In the genomic region with DNA sequence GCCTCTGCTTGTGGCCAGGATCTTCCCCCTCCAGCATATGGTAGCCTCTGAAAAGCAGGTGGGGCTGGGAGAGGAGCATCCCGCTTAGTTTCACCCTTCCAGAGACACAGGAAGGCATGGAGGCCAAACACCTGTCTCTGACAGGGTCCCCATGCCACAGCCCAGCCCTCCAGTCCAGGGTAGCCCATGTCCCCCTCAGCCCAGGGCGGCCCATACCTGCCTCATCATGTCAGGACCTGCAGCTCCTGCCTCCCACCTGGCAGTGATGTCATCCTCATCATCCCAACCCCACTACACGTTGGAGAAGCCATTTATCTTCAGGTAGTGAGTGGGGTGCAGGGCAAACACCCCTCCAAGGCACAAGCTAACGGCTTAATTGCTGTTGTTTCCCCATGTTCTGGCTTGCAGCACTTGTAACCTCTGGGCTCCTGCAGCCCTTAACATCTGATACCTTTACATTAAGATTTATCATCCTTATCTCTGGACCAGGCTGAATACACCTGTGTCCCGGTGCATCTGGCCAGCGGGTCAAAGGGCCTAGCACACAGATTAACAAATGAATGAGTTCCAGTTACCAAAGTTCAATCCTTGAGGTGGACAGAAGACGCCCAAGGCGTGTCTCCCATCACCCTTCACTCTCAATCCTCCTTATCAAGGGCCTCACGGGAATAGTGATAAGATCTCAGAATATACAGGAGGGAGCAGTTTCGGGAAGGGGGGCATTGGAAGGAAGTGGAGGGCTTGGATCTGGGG, we compare ENCODE assay signal across 8 cellular contexts. TPM values are rescaled to one million over a fixed set of nuclear protein-coding genes. Genes with fewer than 3 reads are reported as not detected.
A peak's percentile ranks its signal among the peaks of the same experiment; 100 is the strongest.
DNase-seq lines count a peak whose midpoint lies in the region; ATAC-seq and TF ChIP-seq lines count a peak whose summit lies in the region.

No MANE protein-coding gene starts in this region.

- intact Hi-C loops in Panc1 (cut with micrococcal nuclease; ENCODE audit: unreplicated experiment): no loop called here

- POLR2A ChIA-PET in Panc1 (lab: Charles Lee) (no interaction called here), HEK293T (lab: Yijun Ruan, JAX) (interaction anchor here (0.6 to 1.6 kb wide), 3 partner anchors 9 to 226 kb away, joined by 3 to 8 read pairs (median 5); a partner anchor contains a TSS)

- H3K4me3 Mint-ChIP-seq in progenitor cell of endocrine pancreas (ENCODE audit: low read depth): peak overlapping the region; percentile 87

- TF ChIP-seq CTCF in Panc1 (IDR thresholded peaks at IDR 0.05): no peak
- TF ChIP-seq CTCF in progenitor cell of endocrine pancreas (IDR thresholded peaks at IDR 0.05; ENCODE audit: unreplicated experiment): no peak

- peak overlapping the region; percentile 65 to 74 for H3K4me3 ChIP-seq in Panc1 (ENCODE audit: low read depth in 2 of 2, low read length in 2 of 2)

- H3K4me1 Mint-ChIP-seq in progenitor cell of endocrine pancreas (ENCODE audit: low read depth): peaks cover 17% of the 10 kb centered on the region

- CTCF ChIA-PET in Panc1 (lab: Charles Lee): no interaction called here
- CTCF ChIA-PET in HEK293T (lab: Yijun Ruan, JAX): no interaction called here

- peak; percentile 15 for TF ChIP-seq POLR2A in erythroblast (IDR thresholded peaks at IDR 0.05; ENCODE audit: low read length)

- H3K27ac Mint-ChIP-seq in progenitor cell of endocrine pancreas: peak overlapping the region; percentile 92

- 0 out of 2 replicates have a peak overlapping the region, but pooled peaks have one; percentile 21 for H3K27ac ChIP-seq in Panc1 (ENCODE audit: low read length)

- DNase-seq in G401 (ENCODE audit: low spot score) (peak; percentile 1), Panc1 (ENCODE audit: low read depth, low spot score) (no peak), erythroblast (lab: John Stamatoyannopoulos, UW) (no peak), progenitor cell of endocrine pancreas (ENCODE audit: low spot score, unreplicated experiment) (no peak), NCI-H1436 (lab: John Stamatoyannopoulos, UW) (no peak), HEK293T (ENCODE audit: extremely low spot score) (no peak)

- peaks cover 2% of the 10 kb centered on the region; the same call in 1 of the 2 replicates for H3K9me3 ChIP-seq in Panc1 (ENCODE audit: control insufficient read depth, insufficient read depth, low read depth, low read length)

- H3K27me3 Mint-ChIP-seq in progenitor cell of endocrine pancreas: no peaks in the 10 kb centered on the region

- in situ Hi-C loops in G401 (cut with HindIII; ENCODE audit: low sequenced_read_pairs): no loop called here
- in situ Hi-C loops in Panc1 (cut with HindIII; ENCODE audit: low pct_unique_long_range_greater_than_20kb, low sequenced_read_pairs): no loop called here

- no peaks in the 10 kb centered on the region for H3K36me3 ChIP-seq in Panc1 (ENCODE audit: control insufficient read depth, insufficient read depth, low read length)

- BruUV-seq in Panc1 (replicated peaks; lab: Mats Ljungman, UMichigan): no TSS peak

- H3K27me3 ChIP-seq in Panc1 (ENCODE audit: control insufficient read depth, insufficient read depth, low read length): no peaks in the 10 kb centered on the region

- H3K4me1 ChIP-seq in Panc1 (ENCODE audit: control insufficient read depth, insufficient read depth, low read length): no peaks in the 10 kb centered on the region

- no peak for ATAC-seq in Panc1
- no peak for ATAC-seq in HG02870 (IDR thresholded peaks at IDR 0.05; ENCODE audit: unreplicated experiment)
- ATAC-seq in HG02970 (IDR thresholded peaks at IDR 0.05; ENCODE audit: low FRiP score, unreplicated experiment): no peak

- peaks cover 8% of the 10 kb centered on the region for H3K36me3 Mint-ChIP-seq in progenitor cell of endocrine pancreas (ENCODE audit: insufficient read depth)

- peaks cover 8% of the 10 kb centered on the region for H3K9me3 Mint-ChIP-seq in progenitor cell of endocrine pancreas (ENCODE audit: low read depth)

TF ChIP-seq in HEK293T, 16 proteins besides CTCF, POLR2A, EP300 and RAD21:
- TF ChIP-seq ELF4 (IDR thresholded peaks at IDR 0.05): no peak
- TF ChIP-seq LEF1 (IDR thresholded peaks at IDR 0.05; ENCODE audit: borderline replicate concordance): no peak
- no peak for TF ChIP-seq TARDBP (IDR thresholded peaks at IDR 0.05)
- no peak for TF ChIP-seq L3MBTL2 (conservative IDR thresholded peaks at IDR 0.05)
- no peak for TF ChIP-seq BHLHE40 (IDR thresholded peaks at IDR 0.05; ENCODE audit: borderline replicate concordance)
- TF ChIP-seq, protein P1, sequence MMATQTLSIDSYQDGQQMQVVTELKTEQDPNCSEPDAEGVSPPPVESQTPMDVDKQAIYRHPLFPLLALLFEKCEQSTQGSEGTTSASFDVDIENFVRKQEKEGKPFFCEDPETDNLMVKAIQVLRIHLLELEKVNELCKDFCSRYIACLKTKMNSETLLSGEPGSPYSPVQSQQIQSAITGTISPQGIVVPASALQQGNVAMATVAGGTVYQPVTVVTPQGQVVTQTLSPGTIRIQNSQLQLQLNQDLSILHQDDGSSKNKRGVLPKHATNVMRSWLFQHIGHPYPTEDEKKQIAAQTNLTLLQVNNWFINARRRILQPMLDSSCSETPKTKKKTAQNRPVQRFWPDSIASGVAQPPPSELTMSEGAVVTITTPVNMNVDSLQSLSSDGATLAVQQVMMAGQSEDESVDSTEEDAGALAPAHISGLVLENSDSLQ (IDR thresholded peaks at IDR 0.05): no peak
- no peak for TF ChIP-seq NFRKB (IDR thresholded peaks at IDR 0.05)
- TF ChIP-seq SUZ12 (IDR thresholded peaks at IDR 0.05): no peak
- TF ChIP-seq FOXK2 (IDR thresholded peaks at IDR 0.05): no peak

RNA-seq across cellular contexts. Expression of a gene that starts 22.2 kb away (rescaled TPM):
- 6.3 and 7.2 TPM in 2 replicates for total RNA-seq in G401 (2014; rRNA removed; shearing (Covaris generic))
- total RNA-seq in Panc1 (2021; ENCODE audit: unreplicated experiment) (7.3 TPM), progenitor cell of endocrine pancreas (14.6 and 14.9 TPM in 2 replicates)
- polyA plus RNA-seq in Panc1 (2012; ENCODE audit: insufficient read length): 6.3 TPM

RNA-seq across cellular contexts. Expression of a gene that starts 36.9 kb away (rescaled TPM):
- not detected in 2 replicates for total RNA-seq in G401 (2014; rRNA removed; shearing (Covaris generic))
- total RNA-seq in Panc1 (2021; ENCODE audit: unreplicated experiment): not detected
- not detected for polyA plus RNA-seq in Panc1 (2012; ENCODE audit: insufficient read length)
- not detected in 2 replicates for total RNA-seq in progenitor cell of endocrine pancreas

RNA-seq across cellular contexts. Expression of a gene that starts 53.3 kb away (rescaled TPM):
- not detected in 2 replicates for total RNA-seq in G401 (2014; rRNA removed; shearing (Covaris generic))
- not detected for total RNA-seq in Panc1 (2021; ENCODE audit: unreplicated experiment)
- polyA plus RNA-seq in Panc1 (2012; ENCODE audit: insufficient read length): not detected
- not detected in 2 replicates for total RNA-seq in progenitor cell of endocrine pancreas
